In the genomic region with DNA sequence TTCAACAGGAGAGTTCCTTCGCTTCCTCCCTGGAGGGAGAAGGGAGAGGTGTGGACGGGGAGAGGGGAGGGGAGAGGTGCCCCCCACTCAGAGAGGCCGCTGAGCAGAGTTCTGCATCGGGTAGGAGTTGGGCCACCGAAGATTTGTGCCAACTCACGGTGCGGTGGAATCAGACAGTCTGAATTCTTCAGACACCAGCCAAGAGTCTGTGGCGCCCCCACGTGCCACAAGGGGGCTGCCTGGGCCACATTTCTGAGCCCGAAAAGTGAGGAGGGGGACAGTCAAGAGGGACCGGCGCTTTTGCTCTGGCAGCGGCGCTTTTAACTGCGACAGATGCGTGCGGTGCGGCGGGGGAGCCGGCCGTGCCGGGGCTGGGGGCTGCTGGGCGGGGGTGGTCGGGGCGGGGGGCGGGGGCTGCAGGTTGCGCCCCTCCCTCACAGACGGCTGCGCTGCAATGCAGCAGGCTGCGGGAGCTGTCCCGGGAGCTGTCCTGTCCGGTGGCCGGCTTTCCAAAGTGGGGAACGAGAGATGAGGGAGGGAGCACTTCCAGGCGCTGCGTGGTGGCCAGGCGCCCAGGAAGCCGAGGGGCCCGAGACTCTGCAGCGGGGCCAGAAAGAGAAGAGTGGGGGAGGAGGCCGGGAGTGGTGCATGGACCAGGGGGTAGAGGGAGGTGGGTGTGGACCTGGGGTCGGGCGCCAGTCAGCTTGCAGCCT, we compare ENCODE assay signal across 14 cellular contexts. TPM values are rescaled to one million over a fixed set of nuclear protein-coding genes. Genes with fewer than 3 reads are reported as not detected.
DNase-seq lines count a peak whose midpoint lies in the region; ATAC-seq and TF ChIP-seq lines count a peak whose summit lies in the region.
"Had no signal": no experiment of that assay in that cellular context is flagged by ENCODE, and none has a peak within 500 bp of the region (broad histone marks: within the 10 kb centered on the region; RNA-seq: fewer than 3 reads in every experiment).

No MANE protein-coding gene starts in this region.

- H3K27ac ChIP-seq in lung (ENCODE audit: low read depth in 1 of 2, low read length in 1 of 2) (no peak overlapping the region), prostate gland (no peak overlapping the region)
- H3K27ac ChIP-seq: uterus had no signal

- WGBS in lung, 2 donors, result 33 to 37% methylated on average over 37 to 43 of the region's 43 CpGs
- WGBS in prostate gland, result 36% methylated on average over 43 of the region's 43 CpGs

- no peak overlapping the region for H3K27ac Mint-ChIP-seq in Caco-2 (ENCODE audit: unreplicated experiment)
- H3K27ac Mint-ChIP-seq in HFFc6, result no peak overlapping the region
- no peak overlapping the region for H3K27ac Mint-ChIP-seq in chondrocyte (ENCODE audit: unreplicated experiment)

- H3K36me3 ChIP-seq in Caco-2 (ENCODE audit: control insufficient read depth, insufficient read depth, low read length) (no peaks in the 10 kb centered on the region), lung (ENCODE audit: control insufficient read depth in 2 of 2, insufficient read depth in 2 of 2, low read length in 2 of 2) (no peaks in the 10 kb centered on the region), prostate gland (no peaks in the 10 kb centered on the region)
- H3K36me3 ChIP-seq: uterus had no signal

- H3K9me3 ChIP-seq in Caco-2, result no peaks in the 10 kb centered on the region
- peaks cover 0 to 11% of the 10 kb centered on the region in 2 donors for H3K9me3 ChIP-seq in lung (ENCODE audit: control insufficient read depth in 2 of 2, insufficient read depth in 1 of 2, low read length in 1 of 2)
- no peaks in the 10 kb centered on the region for H3K9me3 ChIP-seq in prostate gland
- H3K9me3 ChIP-seq: uterus had no signal

- TF ChIP-seq CTCF in Caco-2 (IDR thresholded peaks at IDR 0.05; ENCODE audit: insufficient read depth in 1 of 2, low read depth in 1 of 2, low read length in 1 of 2, severe bottlenecking in 1 of 2, unreplicated experiment in 1 of 2), result peak; percentile 47 to 67
- peak; percentile 55 for TF ChIP-seq CTCF in HFFc6 (IDR thresholded peaks at IDR 0.05)
- peak; percentile 76 for TF ChIP-seq CTCF in chondrocyte (IDR thresholded peaks at IDR 0.05)
- no peak for TF ChIP-seq CTCF in lung (IDR thresholded peaks at IDR 0.05; ENCODE audit: control extremely low read depth, extremely low read depth)
- no peak for TF ChIP-seq CTCF in prostate gland (IDR thresholded peaks at IDR 0.05)

- CTCF ChIA-PET in Caco-2 (lab: Charles Lee), result no interaction called here

- no peaks in the 10 kb centered on the region for H3K9me3 Mint-ChIP-seq in Caco-2 (ENCODE audit: unreplicated experiment)
- no peaks in the 10 kb centered on the region for H3K9me3 Mint-ChIP-seq in HFFc6
- H3K9me3 Mint-ChIP-seq in chondrocyte (ENCODE audit: low read depth), result no peaks in the 10 kb centered on the region
- H3K9me3 Mint-ChIP-seq in activated T-cell treated with anti-CD3 and anti-CD28 coated beads, Interleukin-2, amount 50 U/mL, for 4 hours, result no peaks in the 10 kb centered on the region

- H3K4me1 ChIP-seq in Caco-2 (peaks cover 9% of the 10 kb centered on the region), lung (ENCODE audit: control insufficient read depth in 2 of 2, insufficient read depth in 2 of 2, low read length in 2 of 2) (no peaks in the 10 kb centered on the region), prostate gland (replicated peaks) (peaks cover 11% of the 10 kb centered on the region)

- peaks cover 17% of the 10 kb centered on the region for H3K27me3 Mint-ChIP-seq in Caco-2 (ENCODE audit: insufficient read depth, unreplicated experiment)
- peaks cover 50% of the 10 kb centered on the region for H3K27me3 Mint-ChIP-seq in HFFc6 (ENCODE audit: insufficient read depth)
- peaks cover 61% of the 10 kb centered on the region for H3K27me3 Mint-ChIP-seq in chondrocyte (ENCODE audit: low read depth)
- H3K27me3 Mint-ChIP-seq in activated T-cell treated with anti-CD3 and anti-CD28 coated beads, Interleukin-2, amount 50 U/mL, for 4 hours (ENCODE audit: low read depth), result peaks cover 51% of the 10 kb centered on the region

- H3K4me3 ChIP-seq in Caco-2 (ENCODE audit: low read depth, low read length) (no peak overlapping the region), lung (no peak overlapping the region), prostate gland (no peak overlapping the region)

- DNase-seq in Caco-2 (peak in 1 of 2 experiments; percentile 35), HFFc6 (no peak), chondrocyte (ENCODE audit: low spot score) (peak; percentile 76), lung (ENCODE audit: low spot score) (peak; percentile 16), GM03348 (ENCODE audit: low spot score) (no peak), prostate gland (ENCODE audit: low spot score) (no peak)
- no peak for DNase-seq in activated T-cell treated with anti-CD3 and anti-CD28 coated beads, Interleukin-2, amount 50 U/mL, for 4 hours
- DNase-seq: activated CD4-positive, alpha-beta T cell treated with anti-CD3 and anti-CD28 coated beads, Interleukin-2, amount 50 U/mL, for 1 hour; GOT3; stimulated activated CD4-positive, alpha-beta T cell treated with anti-CD3 and anti-CD28 coated beads, Interleukin-4, amount 100 ng/mL, for 1 hour; uterus had no signal

- POLR2A ChIA-PET in Caco-2 (lab: Charles Lee), result no interaction called here

- H3K36me3 Mint-ChIP-seq in Caco-2 (ENCODE audit: insufficient read depth, unreplicated experiment) (no peaks in the 10 kb centered on the region), HFFc6 (ENCODE audit: low read depth) (peaks cover 11% of the 10 kb centered on the region), chondrocyte (ENCODE audit: low read depth) (peaks cover 2% of the 10 kb centered on the region)
- no peaks in the 10 kb centered on the region for H3K36me3 Mint-ChIP-seq in activated T-cell treated with anti-CD3 and anti-CD28 coated beads, Interleukin-2, amount 50 U/mL, for 4 hours (ENCODE audit: insufficient read depth)

- no peak for TF ChIP-seq POLR2A in prostate gland (IDR thresholded peaks at IDR 0.05)

- H3K27me3 ChIP-seq in Caco-2 (replicated peaks; ENCODE audit: control insufficient read depth, insufficient read depth, low read length), result no peaks in the 10 kb centered on the region; the same call in 1 of the 2 replicates
- no peaks in the 10 kb centered on the region for H3K27me3 ChIP-seq in lung (ENCODE audit: control insufficient read depth, insufficient read depth)
- no peaks in the 10 kb centered on the region for H3K27me3 ChIP-seq in prostate gland (replicated peaks; ENCODE audit: insufficient read depth)
- H3K27me3 ChIP-seq: uterus had no signal

- H3K4me3 Mint-ChIP-seq in Caco-2 (ENCODE audit: unreplicated experiment) (no peak overlapping the region), HFFc6 (no peak overlapping the region), chondrocyte (ENCODE audit: unreplicated experiment) (peak overlapping the region; percentile 76)
- H3K4me3 Mint-ChIP-seq in activated T-cell treated with anti-CD3 and anti-CD28 coated beads, Interleukin-2, amount 50 U/mL, for 4 hours, result no peak overlapping the region

- H3K4me1 Mint-ChIP-seq in Caco-2 (ENCODE audit: low read depth, unreplicated experiment) (no peaks in the 10 kb centered on the region), HFFc6 (ENCODE audit: low read depth) (no peaks in the 10 kb centered on the region), chondrocyte (ENCODE audit: low read depth) (peaks cover 25% of the 10 kb centered on the region)
- no peaks in the 10 kb centered on the region for H3K4me1 Mint-ChIP-seq in activated T-cell treated with anti-CD3 and anti-CD28 coated beads, Interleukin-2, amount 50 U/mL, for 4 hours (ENCODE audit: low read depth)

- intact Hi-C loops in Caco-2 (cut with micrococcal nuclease; ENCODE audit: unreplicated experiment), result loop anchor here (5.0 to 10.0 kb wide), 2 partner anchors 333 to 520 kb away; no protein-coding TSS in a partner anchor
- intact Hi-C loops in prostate gland (cut with DNase I), result loop anchor here (5.0 kb wide), 2 partner anchors 87 to 723 kb away; no protein-coding TSS in a partner anchor

- BruUV-seq in Caco-2 (replicated peaks; lab: Mats Ljungman, UMichigan), result no TSS peak

- no peak for ATAC-seq in lung (ENCODE audit: insufficient read depth, low FRiP score)
- no peak for ATAC-seq in HG02798 (IDR thresholded peaks at IDR 0.05; ENCODE audit: poor library complexity, unreplicated experiment)
- no peak for ATAC-seq in activated T-cell treated with anti-CD3 and anti-CD28 coated beads, Interleukin-2, amount 50 U/mL, for 4 hours
- ATAC-seq: left lobe of liver had no signal

RNA-seq across cellular contexts. Expression of a gene that starts 0.9 kb away (rescaled TPM):
- total RNA-seq in Caco-2 (2022), result not detected in 2 replicates
- total RNA-seq in HFFc6 (2021; fragmentation: NEBNext Ultra II Directional; extraction: Animal tissue kit (Norgen Biotek cat#: 25700)), result not detected
- 0.02 TPM in 1 of 3 replicates, not detected in the others for total RNA-seq in chondrocyte
- under 1 TPM in 1 of 2 donors, not detected in 1; 0.09 TPM for total RNA-seq in lung
- polyA plus RNA-seq in lung, result under 1 TPM in 1 of 2 donors, not detected in 1; 0.02 TPM
- under 1 TPM in 1 of 2 donors, not detected in 1; 0.80 TPM for total RNA-seq in prostate gland
- total RNA-seq in activated T-cell treated with anti-CD3 and anti-CD28 coated beads, Interleukin-2, amount 50 U/mL, for 4 hours, result not detected
- total RNA-seq: bronchial epithelial cell, left lobe of liver had no signal

Comparison
In these comparisons a context has a peak if more than half of its experiments do, and no peak if none do; other contexts are left out.
1. DNase-seq: peak in chondrocyte (single experiment) and lung (single experiment); none in HFFc6 (single experiment), GM03348 (single experiment), prostate gland (single experiment) and activated T-cell treated with anti-CD3 and anti-CD28 coated beads, Interleukin-2, amount 50 U/mL, for 4 hours (single experiment).
2. CTCF ChIP-seq: peak in Caco-2 (2 of 2), HFFc6 (single experiment) and chondrocyte (single experiment); none in lung (single experiment) and prostate gland (0 of 4).